13 cellular contexts compared by ENCODE assay signal in genomic region chr11:130162733-130163132, GRCh38. TPM values are rescaled to one million over a fixed set of nuclear protein-coding genes. Genes with fewer than 3 reads are reported as not detected.
DNase-seq lines count a peak whose midpoint lies in the region; ATAC-seq, FAIRE-seq and TF ChIP-seq lines count a peak whose summit lies in the region.
"Had no signal": no experiment of that assay in that cellular context is flagged by ENCODE, and none has a peak within 500 bp of the region (broad histone marks: within the 10 kb centered on the region; RNA-seq: fewer than 3 reads in every experiment).

No MANE protein-coding gene starts in this region.

- peaks cover 6% of the 10 kb centered on the region for H3K4me1 Mint-ChIP-seq in activated T-helper 2 cell treated with anti-CD3 and anti-CD28 coated beads, Interferon-gamma antibody, Interleukin-2, Interleukin-4, amounts not matched to agents 10 μg/mL and 5 μg/mL and 100 μg/mL, durations not matched to agents 14 hours and 24 hours and 36 hours (ENCODE audit: low read depth)

- in situ Hi-C loops in HepG2 (cut with HindIII; ENCODE audit: extremely low pct_ligation_motif_present, low pct_unique_long_range_greater_than_20kb), result no loop called here

- FAIRE-seq in HepG2 (lab: Jason Lieb, UNC), result no peak
- FAIRE-seq: G401.6 had no signal

- TF ChIP-seq EP300 in HepG2 (IDR thresholded peaks at IDR 0.05; ENCODE audit: low read depth in 2 of 2, low read length in 2 of 2), result no peak
- no peak for TF ChIP-seq EP300 in HepG2 (CRISPR knock-in tag; IDR thresholded peaks at IDR 0.05; ENCODE audit: borderline replicate concordance)

- no peak overlapping the region for H3K4me3 Mint-ChIP-seq in activated T-helper 2 cell treated with anti-CD3 and anti-CD28 coated beads, Interferon-gamma antibody, Interleukin-2, Interleukin-4, amounts not matched to agents 10 μg/mL and 5 μg/mL and 100 μg/mL, durations not matched to agents 14 hours and 24 hours and 36 hours (ENCODE audit: low read depth)

- H3K36me3 Mint-ChIP-seq in activated T-helper 2 cell treated with anti-CD3 and anti-CD28 coated beads, Interferon-gamma antibody, Interleukin-2, Interleukin-4, amounts not matched to agents 10 μg/mL and 5 μg/mL and 100 μg/mL, durations not matched to agents 14 hours and 24 hours and 36 hours (ENCODE audit: low read depth), result no peaks in the 10 kb centered on the region

- H3K9ac ChIP-seq in DND-41 (ENCODE audit: low read depth, low read length) (no peak overlapping the region), HepG2 (ENCODE audit: insufficient read depth, low read depth, low read length) (no peak overlapping the region)

- TF ChIP-seq RAD21 in HepG2 (CRISPR knock-in tag; IDR thresholded peaks at IDR 0.05), result no peak

- H3K36me3 ChIP-seq in DND-41 (ENCODE audit: insufficient read depth, low read length) (no peaks in the 10 kb centered on the region), HepG2 (replicated peaks in 1 of 2; ENCODE audit: control insufficient read depth in 1 of 2, insufficient read depth in 2 of 2, low read length in 2 of 2) (no peaks in the 10 kb centered on the region)

- H3K4me1 ChIP-seq in DND-41 (ENCODE audit: insufficient read depth, low read length) (no peaks in the 10 kb centered on the region), HepG2 (ENCODE audit: insufficient read depth, low read length) (peaks cover 38% of the 10 kb centered on the region)

- H3K27me3 ChIP-seq in DND-41 (ENCODE audit: insufficient read depth, low read length, poor library complexity) (no peaks in the 10 kb centered on the region), HepG2 (ENCODE audit: control insufficient read depth in 1 of 2, insufficient read depth in 2 of 2, low read length in 2 of 2) (no peaks in the 10 kb centered on the region; a peak in 2 of 5 replicates)

- peaks cover 58% of the 10 kb centered on the region for H3K27me3 Mint-ChIP-seq in activated T-helper 2 cell treated with anti-CD3 and anti-CD28 coated beads, Interferon-gamma antibody, Interleukin-2, Interleukin-4, amounts not matched to agents 10 μg/mL and 5 μg/mL and 100 μg/mL, durations not matched to agents 14 hours and 24 hours and 36 hours (ENCODE audit: low read depth)

- H4K20me1 ChIP-seq in DND-41 (ENCODE audit: insufficient read depth, low read length) (0 out of 2 replicates have a peak, but pooled peaks cover 4% of the 10 kb centered on the region), HepG2 (ENCODE audit: insufficient read depth, low read length) (no peaks in the 10 kb centered on the region)

- no peak overlapping the region for H2AFZ ChIP-seq in DND-41 (ENCODE audit: low read depth, low read length)
- no peak overlapping the region for H2AFZ ChIP-seq in HepG2 (ENCODE audit: low read length)

- ATAC-seq in DND-41 (ENCODE audit: insufficient read depth, low read depth), result peak; percentile 27; the same call in 1 of the 3 replicates
- ATAC-seq in HepG2, result no peak
- no peak for ATAC-seq in GM18907 (IDR thresholded peaks at IDR 0.05; ENCODE audit: unreplicated experiment)
- ATAC-seq in GM19035 (IDR thresholded peaks at IDR 0.05; ENCODE audit: unreplicated experiment), result no peak
- ATAC-seq: Panc1 had no signal

- CTCF ChIA-PET in HepG2 (lab: Yijun Ruan, JAX; ENCODE audit: low intra/inter-chr PET ratio, low total read pairs), result no interaction called here

- no peak for TF ChIP-seq POLR2A in HepG2 (IDR thresholded peaks at IDR 0.05; ENCODE audit: insufficient read depth in 1 of 2, low read depth in 2 of 2, low read length in 2 of 2)

- intact Hi-C loops in HepG2 (cut with micrococcal nuclease; ENCODE audit: unreplicated experiment), result no loop called here
- intact Hi-C loops in activated T-helper 2 cell treated with anti-CD3 and anti-CD28 coated beads, Interferon-gamma antibody, Interleukin-2, Interleukin-4, amounts not matched to agents 10 μg/mL and 5 μg/mL and 100 μg/mL, durations not matched to agents 14 hours and 24 hours and 36 hours (cut with micrococcal nuclease), result no loop called here

- TF ChIP-seq CTCF in DND-41 (IDR thresholded peaks at IDR 0.05; ENCODE audit: borderline replicate concordance, extremely low read depth, low read length, poor library complexity, severe bottlenecking) (no peak), HepG2 (CRISPR knock-in tag; IDR thresholded peaks at IDR 0.05) (no peak)

- H3K27ac ChIP-seq in DND-41 (ENCODE audit: low read length) (no peak overlapping the region), HepG2 (ENCODE audit: extremely low read length, insufficient read depth, low read length) (no peak overlapping the region)

- H3K79me2 ChIP-seq in DND-41 (ENCODE audit: insufficient read depth, low read length) (no peaks in the 10 kb centered on the region), HepG2 (ENCODE audit: insufficient read depth, low read length) (no peaks in the 10 kb centered on the region)

- H3K4me2 ChIP-seq in DND-41 (ENCODE audit: insufficient read depth, low read length), result no peak overlapping the region
- 0 out of 2 replicates have a peak overlapping the region, but pooled peaks have one; percentile 7 for H3K4me2 ChIP-seq in HepG2 (ENCODE audit: low read depth, low read length)

- no peak overlapping the region for H3K27ac Mint-ChIP-seq in activated T-helper 2 cell treated with anti-CD3 and anti-CD28 coated beads, Interferon-gamma antibody, Interleukin-2, Interleukin-4, amounts not matched to agents 10 μg/mL and 5 μg/mL and 100 μg/mL, durations not matched to agents 14 hours and 24 hours and 36 hours

- BruUV-seq in HepG2 (replicated peaks; lab: Mats Ljungman, UMichigan), result no TSS peak

- DNase-seq in DND-41, result no peak
- peak; percentile 51 for DNase-seq in LHCN-M2 (ENCODE audit: low read depth)
- DNase-seq in SKM-1 (lab: John Stamatoyannopoulos, UW; ENCODE audit: unreplicated experiment), result peak; percentile 60
- no peak for DNase-seq in HepG2 (ENCODE audit: low spot score)
- no peak for DNase-seq in activated T-helper 2 cell treated with anti-CD3 and anti-CD28 coated beads, Interferon-gamma antibody, Interleukin-2, Interleukin-4, amounts not matched to agents 10 μg/mL and 5 μg/mL and 100 μg/mL, durations not matched to agents 14 hours and 24 hours and 36 hours (ENCODE audit: low spot score)
- DNase-seq in NCI-H748 (lab: John Stamatoyannopoulos, UW; ENCODE audit: unreplicated experiment), result no peak
- DNase-seq: Karpas-422; midbrain; stimulated activated naive CD4-positive, alpha-beta T cell had no signal

- H3K9me3 Mint-ChIP-seq in activated T-helper 2 cell treated with anti-CD3 and anti-CD28 coated beads, Interferon-gamma antibody, Interleukin-2, Interleukin-4, amounts not matched to agents 10 μg/mL and 5 μg/mL and 100 μg/mL, durations not matched to agents 14 hours and 24 hours and 36 hours, result no peaks in the 10 kb centered on the region

- no peaks in the 10 kb centered on the region for H3K9me3 ChIP-seq in DND-41 (ENCODE audit: insufficient read depth, low read length, severe bottlenecking)
- no peaks in the 10 kb centered on the region for H3K9me3 ChIP-seq in HepG2 (ENCODE audit: low read length)

- WGBS in HepG2 (ENCODE audit: low lambda C conversion rate), result 45% methylated on average over 3 of the region's 5 CpGs

- H3K4me3 ChIP-seq in DND-41 (ENCODE audit: low read depth in 1 of 2, low read length in 2 of 2) (no peak overlapping the region), HepG2 (replicated peaks in 1 of 3; ENCODE audit: insufficient read depth in 1 of 3, low read depth in 2 of 3, low read length in 3 of 3) (no peak overlapping the region)

- POLR2A ChIA-PET in HepG2 (lab: Yijun Ruan, JAX), result interaction anchor here (1.6 to 3.4 kb wide), 3 partner anchors 8 to 19 kb away, joined by 7 to 36 read pairs (median 17); no protein-coding TSS in a partner anchor

TF ChIP-seq in HepG2, 621 proteins besides CTCF, POLR2A, EP300 and RAD21 (continues in another document):
- TF ChIP-seq MAFK (conservative IDR thresholded peaks at IDR 0.05 in 1 of 2, IDR thresholded peaks at IDR 0.05 in 1 of 2; ENCODE audit: low read length in 2 of 2) (peak; percentile 51 to 65), ZSCAN9 (CRISPR knock-in tag; IDR thresholded peaks at IDR 0.05; ENCODE audit: borderline replicate concordance) (no peak), MAFF (IDR thresholded peaks at IDR 0.05; ENCODE audit: low read depth, low read length) (peak; percentile 39; the same call in 1 of the 2 replicates), CEBPB (IDR thresholded peaks at IDR 0.05; ENCODE audit: borderline replicate concordance, low read depth, low read length) (0 out of 2 replicates have a peak, but pooled peaks have one; percentile 48), ZNF30 (CRISPR knock-in tag; IDR thresholded peaks at IDR 0.05) (no peak)

RNA-seq across cellular contexts. Expression of gene ST14, which starts 3.2 kb away (rescaled TPM):
- total RNA-seq in LHCN-M2 (2014; rRNA removed) (0.06 TPM in 1 of 2 replicates, not detected in the other), HepG2 (2016; rRNA removed; fragmentation: Illumina TruSeq; extraction: Trizol) (0.69 and 1.4 TPM in 2 replicates)
- polyA plus RNA-seq in LHCN-M2 (2012), result not detected
- 0.26 and 0.30 TPM in 2 replicates for total RNA-seq in HepG2 (2016; cell fraction: cytosol; rRNA removed; fragmentation: Illumina TruSeq; extraction: Trizol; ENCODE audit: low read depth)
- total RNA-seq in HepG2 (2016; cell fraction: insoluble cytoplasmic fraction; rRNA removed; fragmentation: Illumina TruSeq; extraction: Trizol), result 0.55 and 1.3 TPM in 2 replicates
- total RNA-seq in HepG2 (2016; cell fraction: membrane; rRNA removed; fragmentation: Illumina TruSeq; extraction: Trizol), result 0.65 and 0.72 TPM in 2 replicates
- 0.94 and 0.99 TPM in 2 replicates for total RNA-seq in HepG2 (2016; cell fraction: nucleus; rRNA removed; fragmentation: Illumina TruSeq; extraction: Trizol)
- 0.88 and 1.1 TPM in 2 replicates for polyA plus RNA-seq in HepG2 (2011; rRNA removed)
- polyA plus RNA-seq in HepG2 (2011; cell fraction: cytosol; rRNA removed), result 0.90 and 1.3 TPM in 2 replicates
- 2.7 and 3.0 TPM in 2 replicates for polyA plus RNA-seq in HepG2 (2011; cell fraction: nucleus; rRNA removed)
- polyA plus RNA-seq in HepG2 (2012), result 0.76 and 1.3 TPM in 2 replicates
- 0.14 and 0.15 TPM in 2 replicates for polyA plus RNA-seq in HepG2 (2016; cell fraction: cytosol; fragmentation: Illumina TruSeq; extraction: Trizol; ENCODE audit: low read depth)
- polyA plus RNA-seq in HepG2 (2016; cell fraction: insoluble cytoplasmic fraction; fragmentation: Illumina TruSeq; extraction: Trizol; ENCODE audit: low read depth), result 0.84 and 1.1 TPM in 2 replicates
- polyA plus RNA-seq in HepG2 (2016; cell fraction: membrane; fragmentation: Illumina TruSeq; extraction: Trizol; ENCODE audit: low read depth), result 0.31 and 0.55 TPM in 2 replicates
- 2.0 and 2.6 TPM in 2 replicates for polyA plus RNA-seq in HepG2 (2016; cell fraction: nucleus; fragmentation: Illumina TruSeq; extraction: Trizol; ENCODE audit: insufficient read depth, low read depth)
- 2.0 and 3.1 TPM in 2 replicates for polyA minus RNA-seq in HepG2 (2011; rRNA and poly(A)+ RNA removed; ENCODE audit: low replicate concordance)
- 0.62 and 0.79 TPM in 2 replicates for polyA minus RNA-seq in HepG2 (2011; cell fraction: cytosol; rRNA and poly(A)+ RNA removed)
- 0.64 and 0.87 TPM in 2 replicates for polyA minus RNA-seq in HepG2 (2011; cell fraction: nucleus; rRNA and poly(A)+ RNA removed)
- 0.09 and 0.14 TPM in 2 replicates for total RNA-seq in activated T-helper 2 cell treated with anti-CD3 and anti-CD28 coated beads, Interferon-gamma antibody, Interleukin-2, Interleukin-4, amounts not matched to agents 10 μg/mL and 5 μg/mL and 100 μg/mL, durations not matched to agents 14 hours and 24 hours and 36 hours

Comparison
In these comparisons a context has a peak if more than half of its experiments do, and no peak if none do; other contexts are left out.
1. DNase-seq: peak in LHCN-M2 (single experiment) and SKM-1 (single experiment); none in DND-41 (single experiment), HepG2 (single experiment), activated T-helper 2 cell treated with anti-CD3 and anti-CD28 coated beads, Interferon-gamma antibody, Interleukin-2, Interleukin-4, amounts not matched to agents 10 μg/mL and 5 μg/mL and 100 μg/mL, durations not matched to agents 14 hours and 24 hours and 36 hours (single experiment) and NCI-H748 (single experiment).